ENCODE assay signal across 2 cellular contexts in the genomic region with DNA sequence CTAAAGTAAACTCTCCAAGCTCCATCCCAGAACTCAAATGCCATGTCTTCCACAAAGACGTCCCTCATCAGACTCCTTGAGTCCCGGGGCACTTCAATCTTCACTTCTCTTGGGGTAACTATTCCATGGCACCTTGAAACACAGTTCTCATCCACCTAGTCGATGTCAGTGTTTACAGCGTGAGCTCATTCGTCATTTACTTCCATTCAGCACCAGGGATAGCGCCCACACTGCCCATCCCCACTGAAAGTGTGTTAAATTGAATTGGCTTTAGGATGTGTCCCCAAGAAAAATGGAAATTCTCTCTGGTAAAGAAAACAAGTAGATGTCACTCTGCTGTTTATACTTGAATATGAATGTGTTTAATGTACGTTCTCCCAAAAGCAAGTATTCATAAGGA.
A peak's percentile ranks its signal among the peaks of the same experiment; 100 is the strongest.
TF ChIP-seq lines count a peak whose summit lies in the region.

No MANE protein-coding gene starts in this region.

TF ChIP-seq in Ishikawa, 13 proteins besides CTCF, POLR2A, EP300 and RAD21 (continued from another document):
- TF ChIP-seq, protein P1, sequence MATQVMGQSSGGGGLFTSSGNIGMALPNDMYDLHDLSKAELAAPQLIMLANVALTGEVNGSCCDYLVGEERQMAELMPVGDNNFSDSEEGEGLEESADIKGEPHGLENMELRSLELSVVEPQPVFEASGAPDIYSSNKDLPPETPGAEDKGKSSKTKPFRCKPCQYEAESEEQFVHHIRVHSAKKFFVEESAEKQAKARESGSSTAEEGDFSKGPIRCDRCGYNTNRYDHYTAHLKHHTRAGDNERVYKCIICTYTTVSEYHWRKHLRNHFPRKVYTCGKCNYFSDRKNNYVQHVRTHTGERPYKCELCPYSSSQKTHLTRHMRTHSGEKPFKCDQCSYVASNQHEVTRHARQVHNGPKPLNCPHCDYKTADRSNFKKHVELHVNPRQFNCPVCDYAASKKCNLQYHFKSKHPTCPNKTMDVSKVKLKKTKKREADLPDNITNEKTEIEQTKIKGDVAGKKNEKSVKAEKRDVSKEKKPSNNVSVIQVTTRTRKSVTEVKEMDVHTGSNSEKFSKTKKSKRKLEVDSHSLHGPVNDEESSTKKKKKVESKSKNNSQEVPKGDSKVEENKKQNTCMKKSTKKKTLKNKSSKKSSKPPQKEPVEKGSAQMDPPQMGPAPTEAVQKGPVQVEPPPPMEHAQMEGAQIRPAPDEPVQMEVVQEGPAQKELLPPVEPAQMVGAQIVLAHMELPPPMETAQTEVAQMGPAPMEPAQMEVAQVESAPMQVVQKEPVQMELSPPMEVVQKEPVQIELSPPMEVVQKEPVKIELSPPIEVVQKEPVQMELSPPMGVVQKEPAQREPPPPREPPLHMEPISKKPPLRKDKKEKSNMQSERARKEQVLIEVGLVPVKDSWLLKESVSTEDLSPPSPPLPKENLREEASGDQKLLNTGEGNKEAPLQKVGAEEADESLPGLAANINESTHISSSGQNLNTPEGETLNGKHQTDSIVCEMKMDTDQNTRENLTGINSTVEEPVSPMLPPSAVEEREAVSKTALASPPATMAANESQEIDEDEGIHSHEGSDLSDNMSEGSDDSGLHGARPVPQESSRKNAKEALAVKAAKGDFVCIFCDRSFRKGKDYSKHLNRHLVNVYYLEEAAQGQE (IDR thresholded peaks at IDR 0.05; ENCODE audit: low read depth), result peak; percentile 98
- TF ChIP-seq NFIC (IDR thresholded peaks at IDR 0.05) (no peak), CREB1 (IDR thresholded peaks at IDR 0.05; ENCODE audit: low read depth) (no peak)

TF ChIP-seq in WTC11, 78 proteins besides CTCF, POLR2A, EP300 and RAD21 (continued from another document):
- TF ChIP-seq, protein P2, sequence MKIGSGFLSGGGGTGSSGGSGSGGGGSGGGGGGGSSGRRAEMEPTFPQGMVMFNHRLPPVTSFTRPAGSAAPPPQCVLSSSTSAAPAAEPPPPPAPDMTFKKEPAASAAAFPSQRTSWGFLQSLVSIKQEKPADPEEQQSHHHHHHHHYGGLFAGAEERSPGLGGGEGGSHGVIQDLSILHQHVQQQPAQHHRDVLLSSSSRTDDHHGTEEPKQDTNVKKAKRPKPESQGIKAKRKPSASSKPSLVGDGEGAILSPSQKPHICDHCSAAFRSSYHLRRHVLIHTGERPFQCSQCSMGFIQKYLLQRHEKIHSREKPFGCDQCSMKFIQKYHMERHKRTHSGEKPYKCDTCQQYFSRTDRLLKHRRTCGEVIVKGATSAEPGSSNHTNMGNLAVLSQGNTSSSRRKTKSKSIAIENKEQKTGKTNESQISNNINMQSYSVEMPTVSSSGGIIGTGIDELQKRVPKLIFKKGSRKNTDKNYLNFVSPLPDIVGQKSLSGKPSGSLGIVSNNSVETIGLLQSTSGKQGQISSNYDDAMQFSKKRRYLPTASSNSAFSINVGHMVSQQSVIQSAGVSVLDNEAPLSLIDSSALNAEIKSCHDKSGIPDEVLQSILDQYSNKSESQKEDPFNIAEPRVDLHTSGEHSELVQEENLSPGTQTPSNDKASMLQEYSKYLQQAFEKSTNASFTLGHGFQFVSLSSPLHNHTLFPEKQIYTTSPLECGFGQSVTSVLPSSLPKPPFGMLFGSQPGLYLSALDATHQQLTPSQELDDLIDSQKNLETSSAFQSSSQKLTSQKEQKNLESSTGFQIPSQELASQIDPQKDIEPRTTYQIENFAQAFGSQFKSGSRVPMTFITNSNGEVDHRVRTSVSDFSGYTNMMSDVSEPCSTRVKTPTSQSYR (CRISPR knock-in tag; IDR thresholded peaks at IDR 0.05), result peak; percentile 43; the same call in 1 of the 2 replicates
- TF ChIP-seq GTF2I (CRISPR knock-in tag; conservative IDR thresholded peaks at IDR 0.05), result no peak
- TF ChIP-seq CREM (CRISPR knock-in tag; IDR thresholded peaks at IDR 0.05), result no peak
- no peak for TF ChIP-seq RORB (CRISPR knock-in tag; IDR thresholded peaks at IDR 0.05)
- TF ChIP-seq, protein P3, sequence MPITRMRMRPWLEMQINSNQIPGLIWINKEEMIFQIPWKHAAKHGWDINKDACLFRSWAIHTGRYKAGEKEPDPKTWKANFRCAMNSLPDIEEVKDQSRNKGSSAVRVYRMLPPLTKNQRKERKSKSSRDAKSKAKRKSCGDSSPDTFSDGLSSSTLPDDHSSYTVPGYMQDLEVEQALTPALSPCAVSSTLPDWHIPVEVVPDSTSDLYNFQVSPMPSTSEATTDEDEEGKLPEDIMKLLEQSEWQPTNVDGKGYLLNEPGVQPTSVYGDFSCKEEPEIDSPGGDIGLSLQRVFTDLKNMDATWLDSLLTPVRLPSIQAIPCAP (CRISPR knock-in tag; IDR thresholded peaks at IDR 0.05), result peak; percentile 48; the same call in 1 of the 2 replicates
TF ChIP-seq in WTC11: peak in this region for 7.
